ENCODE assay signal across 16 cellular contexts in the genomic region with DNA sequence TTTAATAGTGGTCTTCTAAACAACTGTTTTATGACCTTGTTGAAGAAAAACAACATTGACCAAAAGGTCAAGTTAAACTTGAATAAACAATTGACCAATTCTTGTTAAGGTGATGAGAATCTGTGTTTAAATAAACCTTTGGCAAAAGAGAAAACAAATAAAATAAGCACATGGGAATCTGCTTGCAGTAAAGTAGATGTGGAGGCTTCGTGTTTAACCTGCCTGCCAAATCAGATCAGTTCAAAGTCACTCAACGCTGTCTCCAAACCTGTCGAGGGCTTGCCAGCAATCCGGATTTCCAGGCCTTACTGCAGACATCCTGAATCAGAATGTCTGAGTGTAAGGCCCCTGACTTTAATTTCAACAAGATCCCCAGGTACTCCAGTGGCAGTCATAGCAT. TPM values are rescaled to one million over a fixed set of nuclear protein-coding genes. Genes with fewer than 3 reads are reported as not detected.
DNase-seq lines count a peak whose midpoint lies in the region; ATAC-seq and TF ChIP-seq lines count a peak whose summit lies in the region.
"Had no signal": no experiment of that assay in that cellular context is flagged by ENCODE, and none has a peak within 500 bp of the region (broad histone marks: within the 10 kb centered on the region; RNA-seq: fewer than 3 reads in every experiment).

No MANE protein-coding gene starts in this region.

- H3K9ac ChIP-seq in MM.1S (ENCODE audit: low read length) = no peak overlapping the region

- no peaks in the 10 kb centered on the region for H3K79me2 ChIP-seq in MM.1S (ENCODE audit: low read length)

- no peak for TF ChIP-seq POLR2A in right lobe of liver (IDR thresholded peaks at IDR 0.05)

- WGBS in right lobe of liver (ENCODE audit: insufficient coverage, low coverage, low lambda C conversion rate, missing lambda C conversion rate) = 7% methylated on average over 4 of the region's 4 CpGs

- H3K9me2 ChIP-seq in MM.1S (replicated peaks; ENCODE audit: insufficient read depth, low read length) = no peaks in the 10 kb centered on the region

- ATAC-seq in right lobe of liver = peak; percentile 95 to 97 (median 96)
- ATAC-seq: A549 had no signal

- intact Hi-C loops in Calu3 (cut with micrococcal nuclease; ENCODE audit: unreplicated experiment) = no loop called here
- intact Hi-C loops in right lobe of liver (cut with DNase I) = no loop called here
- intact Hi-C loops in left ventricle myocardium inferior (cut with micrococcal nuclease) = no loop called here

- no peaks in the 10 kb centered on the region for H3K27me3 ChIP-seq in right lobe of liver
- no peaks in the 10 kb centered on the region for H3K27me3 ChIP-seq in MM.1S (replicated peaks; ENCODE audit: insufficient read depth, low read length)
- H3K27me3 ChIP-seq in left ventricle myocardium inferior (ENCODE audit: low read depth) = no peaks in the 10 kb centered on the region
- H3K27me3 ChIP-seq: BE2C had no signal

- H3K27me3 Mint-ChIP-seq in Calu3 (ENCODE audit: unreplicated experiment) (no peaks in the 10 kb centered on the region), nephron progenitor cell (ENCODE audit: low read depth, poor library complexity) (peaks cover 3% of the 10 kb centered on the region)
- H3K27me3 Mint-ChIP-seq: CD4-positive, alpha-beta memory T cell had no signal

- no TSS peak for BruUV-seq in Calu3 (replicated peaks; lab: Mats Ljungman, UMichigan)

- no peaks in the 10 kb centered on the region for H3K9me3 ChIP-seq in right lobe of liver
- H3K9me3 ChIP-seq in MM.1S (replicated peaks; ENCODE audit: insufficient read depth, low read length) = no peaks in the 10 kb centered on the region
- H3K9me3 ChIP-seq in left ventricle myocardium inferior (replicated peaks) = peaks cover 12% of the 10 kb centered on the region
- H3K9me3 ChIP-seq: A549, BE2C had no signal

- H4K20me1 ChIP-seq in MM.1S (ENCODE audit: insufficient read depth, low read length) = no peaks in the 10 kb centered on the region

- H3K4me1 ChIP-seq in right lobe of liver (peaks cover 0 to 23% (median 3%) of the 10 kb centered on the region in 4 donors), MM.1S (ENCODE audit: low read length) (no peaks in the 10 kb centered on the region), left ventricle myocardium inferior (peaks cover 15% of the 10 kb centered on the region)
- H3K4me1 ChIP-seq: A549, BE2C had no signal

- H3K4me3 ChIP-seq in right lobe of liver (no peak overlapping the region), MM.1S (ENCODE audit: low read length) (no peak overlapping the region), left ventricle myocardium inferior (no peak overlapping the region)
- H3K4me3 ChIP-seq: A549 had no signal

- no peak overlapping the region for H2AFZ ChIP-seq in MM.1S (ENCODE audit: low read length)

- H3K4me3 Mint-ChIP-seq in Calu3 (ENCODE audit: low read depth, unreplicated experiment) (no peak overlapping the region), nephron progenitor cell (no peak overlapping the region)
- H3K4me3 Mint-ChIP-seq: CD4-positive, alpha-beta memory T cell; H9 had no signal

- H3F3A ChIP-seq in MM.1S (ENCODE audit: insufficient read depth, low read length) = no peaks in the 10 kb centered on the region

- CTCF ChIA-PET in Calu3 (lab: Charles Lee) = no interaction called here

- H3K9me3 Mint-ChIP-seq in Calu3 (ENCODE audit: low read depth, unreplicated experiment) (peaks cover 2% of the 10 kb centered on the region), nephron progenitor cell (peaks cover 27% of the 10 kb centered on the region)

- H3K27ac Mint-ChIP-seq in Calu3 (ENCODE audit: unreplicated experiment) = peak overlapping the region; percentile 30
- peak overlapping the region; percentile 50 for H3K27ac Mint-ChIP-seq in nephron progenitor cell
- H3K27ac Mint-ChIP-seq: CD4-positive, alpha-beta memory T cell; H9 had no signal

- peaks cover 35% of the 10 kb centered on the region for H3K4me1 Mint-ChIP-seq in Calu3 (ENCODE audit: low read depth, unreplicated experiment)
- H3K4me1 Mint-ChIP-seq in nephron progenitor cell = peaks cover 23% of the 10 kb centered on the region
- H3K4me1 Mint-ChIP-seq: CD4-positive, alpha-beta memory T cell had no signal

- DNase-seq in Calu3 (no peak), right lobe of liver (peak; percentile 39 to 65 (median 62)), nephron progenitor cell (no peak), occipital lobe (lab: John Stamatoyannopoulos, UW) (no peak), MM.1S (no peak), left ventricle myocardium inferior (no peak)
- no peak for DNase-seq in activated CD8-positive, alpha-beta memory T cell treated with anti-CD3 and anti-CD28 coated beads for 24 hours
- DNase-seq: BE2C; CD4-positive, alpha-beta memory T cell; COR-L47; DND-41; GDM1; GOT3; H9 had no signal

- H3K36me3 Mint-ChIP-seq in Calu3 (ENCODE audit: insufficient read depth, unreplicated experiment) (peaks cover 8% of the 10 kb centered on the region), nephron progenitor cell (ENCODE audit: low read depth) (peaks cover 5% of the 10 kb centered on the region)
- H3K36me3 Mint-ChIP-seq: CD4-positive, alpha-beta memory T cell had no signal

- H3K27ac ChIP-seq in VCaP (peak overlapping the region; percentile 63), right lobe of liver (peak overlapping the region in 1 of 3 donors; percentile 20), MM.1S (ENCODE audit: low read length) (no peak overlapping the region), left ventricle myocardium inferior (replicated peaks) (no peak overlapping the region)
- H3K27ac ChIP-seq: A549 had no signal

- H3K36me3 ChIP-seq in right lobe of liver (no peaks in the 10 kb centered on the region), MM.1S (replicated peaks; ENCODE audit: insufficient read depth, low read length) (no peaks in the 10 kb centered on the region), left ventricle myocardium inferior (no peaks in the 10 kb centered on the region)
- H3K36me3 ChIP-seq: BE2C had no signal

- H3K4me2 ChIP-seq in MM.1S (ENCODE audit: low read depth, low read length) = no peak overlapping the region
- H3K4me2 ChIP-seq: A549 had no signal

- TF ChIP-seq CTCF in Calu3 (IDR thresholded peaks at IDR 0.05; ENCODE audit: unreplicated experiment) (no peak), VCaP (conservative IDR thresholded peaks at IDR 0.05) (no peak), right lobe of liver (IDR thresholded peaks at IDR 0.05) (no peak), nephron progenitor cell (IDR thresholded peaks at IDR 0.05) (no peak), MM.1S (IDR thresholded peaks at IDR 0.05; ENCODE audit: low read length) (no peak), left ventricle myocardium inferior (IDR thresholded peaks at IDR 0.05; ENCODE audit: borderline replicate concordance) (no peak)

RNA-seq across cellular contexts. Expression of a gene that starts 55.1 kb away (rescaled TPM):
- total RNA-seq in Calu3 (2022) (1.3 and 2.5 TPM in 2 replicates), right lobe of liver (1 to 10 TPM in 5 of 6 experiments, under 1 TPM in 1; 0.82 to 1.7 (median 1.2) TPM), occipital lobe (138 TPM), left ventricle myocardium inferior (1.9 TPM)
- total RNA-seq: CD4-positive, alpha-beta memory T cell had no signal

Comparison
In these comparisons a context has a peak if more than half of its experiments do, and no peak if none do; other contexts are left out.
1. DNase-seq: peak in right lobe of liver (3 of 3); none in Calu3 (single experiment), nephron progenitor cell (single experiment), occipital lobe (single experiment), activated CD8-positive, alpha-beta memory T cell treated with anti-CD3 and anti-CD28 coated beads for 24 hours (single experiment), MM.1S (single experiment) and left ventricle myocardium inferior (single experiment).
2. RNA of a gene that starts 55.1 kb away (total RNA-seq): 138 TPM in occipital lobe (single experiment); 1.3 to 2.5 TPM in Calu3, 1.9 TPM in left ventricle myocardium inferior (single experiment) and 0.82 to 1.7 TPM in right lobe of liver; every median in the first group is over 10 times any median in the second.